Comparison of ENCODE assay signal across 18 cellular contexts in the genomic region with DNA sequence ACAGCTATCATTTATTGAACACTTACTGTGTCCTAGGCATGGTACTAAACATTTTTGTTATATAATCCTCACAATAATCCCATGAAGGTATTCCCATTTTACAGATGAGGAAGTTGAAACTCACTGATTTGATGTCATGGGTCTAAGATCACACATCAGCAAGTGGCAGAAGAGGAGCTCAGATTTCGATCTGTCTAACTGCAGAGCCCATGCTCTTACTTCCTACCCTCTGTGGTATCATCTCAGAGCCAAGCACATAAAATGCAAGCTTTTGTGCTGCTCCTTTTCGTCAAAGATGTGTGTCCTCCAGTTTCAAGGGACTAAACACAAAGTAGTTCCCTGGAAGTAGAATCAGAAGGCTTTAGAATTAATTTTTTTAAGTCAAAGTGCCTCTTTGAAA.
DNase-seq lines count a peak whose midpoint lies in the region; TF ChIP-seq lines count a peak whose summit lies in the region.
"Had no signal": no experiment of that assay in that cellular context is flagged by ENCODE, and none has a peak within 500 bp of the region (broad histone marks: within the 10 kb centered on the region; RNA-seq: fewer than 3 reads in every experiment).

No MANE protein-coding gene starts in this region.

- H3K4me3 ChIP-seq in mucosa of rectum (ENCODE audit: low read length in 2 of 2) (no peak overlapping the region), transverse colon (no peak overlapping the region), esophagus squamous epithelium (no peak overlapping the region), H7 (ENCODE audit: insufficient read depth, low read depth, low read length) (no peak overlapping the region)
- H3K4me3 ChIP-seq: A549 had no signal

- in situ Hi-C loops in transverse colon (cut with MboI; ENCODE audit: low pct_ligation_motif_present in 1 of 4, low pct_unique_long_range_greater_than_20kb in 1 of 4, low sequenced_read_pairs in 3 of 4): no loop called here

- DNase-seq in NCI-H69 (lab: John Stamatoyannopoulos, UW) (peak; percentile 33), caudate nucleus (lab: John Stamatoyannopoulos, UW) (no peak), transverse colon (no peak), COR-L47 (lab: John Stamatoyannopoulos, UW) (no peak), esophagus squamous epithelium (lab: John Stamatoyannopoulos, UW) (no peak), H7 (no peak)
- DNase-seq: EL, GF-D8, KBM-7, NCI-H1092, NCI-H1436, NCI-H1930, NCI-H226, NCI-H524, NCI-H82, Right ventricle myocardium superior had no signal

- TF ChIP-seq CTCF in transverse colon (IDR thresholded peaks at IDR 0.05) (no peak), esophagus squamous epithelium (IDR thresholded peaks at IDR 0.05) (no peak)

- intact Hi-C loops in transverse colon (cut with DNase I; ENCODE audit: low total_unique reads): no loop called here
- intact Hi-C loops in esophagus squamous epithelium (cut with DNase I): no loop called here

- H3K9me3 ChIP-seq in mucosa of rectum (ENCODE audit: control insufficient read depth in 2 of 2, low read length in 2 of 2) (no peaks in the 10 kb centered on the region), transverse colon (no peaks in the 10 kb centered on the region), esophagus squamous epithelium (no peaks in the 10 kb centered on the region)
- H3K9me3 ChIP-seq: A549 had no signal

- TF ChIP-seq POLR2A in transverse colon (IDR thresholded peaks at IDR 0.05) (no peak), esophagus squamous epithelium (IDR thresholded peaks at IDR 0.05) (no peak)

- H3K27me3 ChIP-seq in mucosa of rectum (ENCODE audit: control insufficient read depth in 2 of 2, insufficient read depth in 2 of 2, low read length in 2 of 2) (no peaks in the 10 kb centered on the region), transverse colon (no peaks in the 10 kb centered on the region), esophagus squamous epithelium (no peaks in the 10 kb centered on the region), H7 (ENCODE audit: control insufficient read depth, insufficient read depth, low read length) (no peaks in the 10 kb centered on the region)

- H3K9ac ChIP-seq in mucosa of rectum (ENCODE audit: low read depth in 1 of 2, low read length in 2 of 2): peak overlapping the region; percentile 42 to 63

- H3K27ac ChIP-seq in caudate nucleus (ENCODE audit: low read depth, low read length) (peak overlapping the region; percentile 67), mucosa of rectum (ENCODE audit: low read depth in 2 of 2, low read length in 2 of 2) (peak overlapping the region; percentile 79 to 85), transverse colon (peak overlapping the region; percentile 54 to 75 (median 71)), esophagus squamous epithelium (no peak overlapping the region)
- H3K27ac ChIP-seq: A549 had no signal

- 57 to 65% methylated on average over 2 of the region's 2 CpGs for WGBS in transverse colon (ENCODE audit: low coverage in 1 of 2), 2 donors
- 86 to 97% methylated on average over 2 of the region's 2 CpGs for WGBS in esophagus squamous epithelium, 2 donors

- H3K4me1 ChIP-seq in mucosa of rectum (ENCODE audit: control insufficient read depth in 2 of 2, insufficient read depth in 2 of 2, low read length in 2 of 2): peaks cover 21 to 24% of the 10 kb centered on the region in 2 donors
- H3K4me1 ChIP-seq in transverse colon: peaks cover 8 to 47% (median 26%) of the 10 kb centered on the region in 4 donors
- H3K4me1 ChIP-seq in esophagus squamous epithelium: peaks cover 4 to 55% (median 6%) of the 10 kb centered on the region in 3 donors
- H3K4me1 ChIP-seq: A549 had no signal

- H3K36me3 ChIP-seq in mucosa of rectum (ENCODE audit: control insufficient read depth in 2 of 2, insufficient read depth in 2 of 2, low read length in 2 of 2): no peaks in the 10 kb centered on the region
- H3K36me3 ChIP-seq in transverse colon: no peaks in the 10 kb centered on the region
- no peaks in the 10 kb centered on the region for H3K36me3 ChIP-seq in esophagus squamous epithelium
- H3K36me3 ChIP-seq in H7 (replicated peaks; ENCODE audit: control insufficient read depth, insufficient read depth, low read length): no peaks in the 10 kb centered on the region

- no peak for TF ChIP-seq EP300 in transverse colon (IDR thresholded peaks at IDR 0.05; ENCODE audit: low read depth)

Comparison
In these comparisons a context has a peak if more than half of its experiments do, and no peak if none do; other contexts are left out.
1. H3K27ac ChIP-seq: peak in caudate nucleus (single experiment), mucosa of rectum (2 of 2) and transverse colon (4 of 4); none in esophagus squamous epithelium (0 of 4).